Comparison of ENCODE assay signal across 8 cellular contexts in the genomic region with DNA sequence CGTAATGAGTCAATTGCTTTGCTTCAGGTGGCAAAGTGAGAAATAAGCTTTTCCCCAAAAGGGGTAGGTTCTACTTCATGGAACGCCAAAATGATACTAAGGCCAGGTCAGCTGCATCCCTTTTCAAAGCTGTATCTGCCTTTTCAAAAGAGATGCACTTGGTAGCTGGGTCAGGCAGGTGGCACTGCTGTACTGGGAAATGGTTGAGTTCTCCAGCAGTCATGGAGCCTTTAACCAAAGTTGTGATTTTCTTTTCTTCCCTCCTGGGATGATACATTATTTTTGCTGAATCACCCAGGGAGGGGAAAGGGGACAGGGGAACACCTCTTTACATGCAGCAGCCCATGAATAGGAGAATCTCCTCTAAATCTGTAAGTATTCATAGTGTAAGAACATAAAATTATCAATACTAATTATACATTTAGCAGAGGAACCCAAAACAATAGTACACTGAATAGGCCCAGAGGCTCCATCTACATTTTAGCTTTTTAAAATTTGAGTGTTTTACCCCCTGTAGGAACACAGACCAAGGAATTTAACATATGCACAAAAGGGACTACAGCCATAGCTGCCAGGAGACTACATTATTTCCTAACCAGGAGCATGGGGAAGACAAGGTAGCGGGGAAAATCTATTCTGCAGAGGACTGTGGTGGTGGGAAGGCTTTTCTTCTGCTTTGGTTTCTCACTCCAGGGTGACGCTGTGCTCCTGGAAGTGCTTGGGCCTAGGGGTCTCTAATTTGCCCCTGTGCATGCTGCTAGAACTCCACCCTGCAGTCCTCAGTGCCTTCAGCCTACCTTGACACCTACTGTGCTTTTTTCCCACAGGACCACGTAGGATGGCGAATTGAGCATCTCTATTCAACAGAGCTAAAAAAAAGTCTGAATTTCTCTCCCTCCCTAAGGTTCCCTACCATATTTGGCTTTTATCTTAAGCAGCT. TPM values are rescaled to one million over a fixed set of nuclear protein-coding genes. Genes with fewer than 3 reads are reported as not detected.
DNase-seq lines count a peak whose midpoint lies in the region; ATAC-seq, FAIRE-seq and TF ChIP-seq lines count a peak whose summit lies in the region.

No MANE protein-coding gene starts in this region.

- intact Hi-C loops in PC-9 (cut with micrococcal nuclease; ENCODE audit: unreplicated experiment): loop anchor here (1.0 to 5.0 kb wide), 8 partner anchors 99 to 683 kb away; a partner anchor contains a TSS

- H3K27me3 ChIP-seq in HL-60 (ENCODE audit: insufficient read depth, poor library complexity, severe bottlenecking) (no peaks in the 10 kb centered on the region), PC-9 (ENCODE audit: insufficient read depth, low read depth) (no peaks in the 10 kb centered on the region)

- TF ChIP-seq CTCF in HL-60 (IDR thresholded peaks at IDR 0.05; ENCODE audit: insufficient read depth, low read length): peak; percentile 20
- TF ChIP-seq CTCF in PC-9 (conservative IDR thresholded peaks at IDR 0.05): peak; percentile 90

- no TSS peak for BruUV-seq in PC-9 (replicated peaks; lab: Mats Ljungman, UMichigan)

- FAIRE-seq in urothelium cell line (lab: Jason Lieb, UNC): peak; percentile 9

- peak overlapping the region; percentile 24; the same call in 1 of the 2 replicates for H3K4me2 ChIP-seq in PC-9

- no peaks in the 10 kb centered on the region for H3K9me3 ChIP-seq in PC-9 (ENCODE audit: insufficient read depth, low read depth)

- H3K4me1 ChIP-seq in PC-9 (replicated peaks; ENCODE audit: insufficient read depth): peaks cover 8% of the 10 kb centered on the region

- no peaks in the 10 kb centered on the region for H3K36me3 ChIP-seq in PC-9 (ENCODE audit: low read depth)

- H3K27ac ChIP-seq in HL-60 (replicated peaks): no peak overlapping the region
- peak overlapping the region; percentile 33 for H3K27ac ChIP-seq in PC-9

- H3F3A ChIP-seq in PC-9 (ENCODE audit: insufficient read depth, low read depth): no peaks in the 10 kb centered on the region

- ATAC-seq in HG02759 (IDR thresholded peaks at IDR 0.05; ENCODE audit: unreplicated experiment): no peak

- H3K9me2 ChIP-seq in PC-9 (ENCODE audit: insufficient read depth): no peaks in the 10 kb centered on the region

- 0 out of 2 replicates have a peak, but pooled peaks cover 3% of the 10 kb centered on the region for H4K20me1 ChIP-seq in PC-9 (ENCODE audit: insufficient read depth)

- CTCF ChIA-PET in PC-9 (lab: Charles Lee): interaction anchor here (0.8 to 1.6 kb wide), 7 partner anchors 95 to 416 kb away, joined by 3 to 27 read pairs (median 5); a partner anchor contains a TSS

- POLR2A ChIA-PET in PC-9 (lab: Charles Lee; ENCODE audit: unreplicated experiment): interaction anchor here (0.6 kb wide), 1 partner anchor 43 kb away, joined by 3 read pairs; no protein-coding TSS in a partner anchor

- DNase-seq in GDM1 (lab: John Stamatoyannopoulos, UW) (peak; percentile 34), HL-60 (ENCODE audit: low read depth in 1 of 2, low spot score in 1 of 2) (peak in 1 of 2 experiments; percentile 44), PC-9 (peak; percentile 60 to 65), foreskin melanocyte (peak; percentile 33), nucleus accumbens (lab: John Stamatoyannopoulos, UW) (peak in 42 of 56 donors; percentile 2 to 69 (median 26)), urothelium cell line (ENCODE audit: low spot score) (peak; percentile 56)
- peak; percentile 22 for DNase-seq in activated effector memory CD4-positive, alpha-beta T cell treated with Interleukin-2 at 50 U/mL for 16 hours

- no peak overlapping the region for H2AFZ ChIP-seq in PC-9

- no peaks in the 10 kb centered on the region for H3K79me2 ChIP-seq in PC-9 (ENCODE audit: low read depth)

- H3K4me3 ChIP-seq in HL-60 (replicated peaks; ENCODE audit: insufficient read depth, low read length) (no peak overlapping the region), PC-9 (no peak overlapping the region)

RNA-seq across cellular contexts. Expression of a gene that starts 6.4 kb away (rescaled TPM):
- not detected in 2 replicates for total RNA-seq in PC-9 (2021)
